ENCODE assay signal across 4 cellular contexts in genomic region chr15:25019434-25019833, GRCh38.
"Had no signal": no experiment of that assay in that cellular context is flagged by ENCODE, and none has a peak within 500 bp of the region (broad histone marks: within the 10 kb centered on the region; RNA-seq: fewer than 3 reads in every experiment).

No MANE protein-coding gene starts in this region.

- H3K4me3 Mint-ChIP-seq: GM23338, H9 had no signal

- DNase-seq: H9, HCEC 1CT, IMR-90 had no signal

- ATAC-seq: GM23338 had no signal

- H3K27ac Mint-ChIP-seq: GM23338 had no signal

- H3K4me3 ChIP-seq: GM23338 had no signal
